In the genomic region with DNA sequence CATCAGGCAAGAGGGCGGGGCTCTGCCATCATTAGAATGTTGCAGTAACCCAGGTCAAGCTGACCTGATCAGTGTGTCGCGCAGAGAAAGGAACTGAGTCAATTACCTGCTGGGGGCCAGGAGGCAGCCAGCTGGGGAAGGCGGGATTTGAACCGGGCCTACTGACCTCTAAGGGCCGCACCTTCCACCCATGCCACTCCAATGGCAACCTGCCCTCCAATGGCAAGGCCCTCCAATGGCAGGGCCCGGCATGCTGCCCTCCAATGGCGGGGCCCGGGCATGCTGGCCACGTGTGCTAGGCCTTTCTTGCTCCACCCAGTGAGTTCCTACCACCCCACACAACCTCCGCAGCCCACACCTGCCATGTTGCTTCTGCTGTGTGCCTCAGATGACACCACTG, we compare ENCODE assay signal across 27 cellular contexts.
"Had no signal": no experiment of that assay in that cellular context is flagged by ENCODE, and none has a peak within 500 bp of the region (broad histone marks: within the 10 kb centered on the region; RNA-seq: fewer than 3 reads in every experiment).

No MANE protein-coding gene starts in this region.

- DNase-seq: dermis blood vessel endothelial cell; dorsolateral prefrontal cortex; effector CD4-positive, alpha-beta T cell; effector memory CD4-positive, alpha-beta T cell; erythroblast; esophagus squamous epithelium; foreskin fibroblast; foreskin melanocyte; gastrocnemius medialis; glutamatergic neuron; head of caudate nucleus; heart right ventricle; hippocampal formation; immature natural killer cell; islet precursor cell; kidney; kidney glomerular epithelial cell; left ventricle myocardium superior; lower lobe of right lung; mesendoderm; midbrain; naive thymus-derived CD4-positive, alpha-beta T cell had no signal

- H3K27ac Mint-ChIP-seq: immature natural killer cell; memory B cell; naive thymus-derived CD4-positive, alpha-beta T cell had no signal

- H3K27ac ChIP-seq: coronary artery, epithelial cell of prostate, esophagus squamous epithelium, gastrocnemius medialis, heart right ventricle, left lung, lower lobe of right lung had no signal

- H3K4me3 ChIP-seq: coronary artery, dorsolateral prefrontal cortex, esophagus squamous epithelium, gastrocnemius medialis, heart right ventricle, left lung, lower lobe of right lung had no signal

- H3K36me3 ChIP-seq: esophagus squamous epithelium, gastrocnemius medialis, heart right ventricle, left lung had no signal

- H3K9me3 ChIP-seq: esophagus squamous epithelium, gastrocnemius medialis, heart right ventricle, left lung, lower lobe of right lung had no signal

- H3K4me1 Mint-ChIP-seq: immature natural killer cell, memory B cell had no signal

- H3K4me3 Mint-ChIP-seq: immature natural killer cell; memory B cell; naive thymus-derived CD4-positive, alpha-beta T cell had no signal

- ATAC-seq: esophagus mucosa; gastrocnemius medialis; heart right ventricle; left lung; left ventricle myocardium superior; lower lobe of right lung; naive thymus-derived CD4-positive, alpha-beta T cell had no signal

- H3K4me1 ChIP-seq: esophagus squamous epithelium, gastrocnemius medialis, heart right ventricle, left lung, lower lobe of right lung had no signal

- H3K9me3 Mint-ChIP-seq: immature natural killer cell had no signal

- H3K36me3 Mint-ChIP-seq: immature natural killer cell; memory B cell; naive thymus-derived CD4-positive, alpha-beta T cell had no signal

- H3K27me3 ChIP-seq: esophagus squamous epithelium, gastrocnemius medialis had no signal
